In the genomic region with DNA sequence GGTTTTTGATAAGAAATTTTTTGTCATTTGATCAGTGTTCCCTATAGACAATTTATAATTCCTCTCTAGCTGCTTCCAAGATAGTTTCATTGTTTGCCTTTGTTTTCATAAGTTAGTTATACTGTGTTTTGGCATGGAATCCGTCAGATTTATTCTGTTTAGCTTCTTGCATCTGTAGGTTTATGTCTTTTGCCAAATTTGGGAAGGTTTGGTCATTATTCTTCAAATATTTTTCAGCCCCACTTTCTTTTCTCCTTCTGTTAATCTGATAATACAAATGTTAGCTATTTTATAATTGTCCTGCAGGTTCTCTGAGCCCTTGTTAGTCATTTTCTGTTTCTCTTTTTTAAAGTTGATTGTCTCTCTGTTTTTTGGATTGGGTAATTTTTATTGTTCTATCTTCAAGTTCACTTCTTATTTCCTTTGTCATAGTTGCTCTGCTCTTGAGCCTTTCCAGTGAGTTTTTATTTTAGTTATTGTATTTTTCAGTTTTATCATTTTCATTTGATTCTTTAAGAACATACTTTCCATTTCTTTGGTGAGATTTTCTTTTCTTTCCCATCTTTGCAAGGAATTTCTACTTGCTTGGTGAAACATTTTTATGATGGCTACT, we compare ENCODE assay signal across 19 cellular contexts. TPM values are rescaled to one million over a fixed set of nuclear protein-coding genes. Genes with fewer than 3 reads are reported as not detected.
DNase-seq lines count a peak whose midpoint lies in the region; ATAC-seq, FAIRE-seq and TF ChIP-seq lines count a peak whose summit lies in the region.
"Had no signal": no experiment of that assay in that cellular context is flagged by ENCODE, and none has a peak within 500 bp of the region (broad histone marks: within the 10 kb centered on the region; RNA-seq: fewer than 3 reads in every experiment).

No MANE protein-coding gene starts in this region.

- POLR2A ChIA-PET in K562 (lab: Yijun Ruan, JAX): interaction anchor here (0.6 to 0.7 kb wide), 3 partner anchors 25 to 95 kb away, joined by 3 to 4 read pairs (median 4); no protein-coding TSS in a partner anchor

- H3K27me3 Mint-ChIP-seq in stimulated activated naive CD8-positive, alpha-beta T cell treated with anti-CD3 and anti-CD28 coated beads, Interleukin-15, Interleukin-2, amounts not matched to agents 100 ng/mL and 50 ng/mL, for 24 hours: no peaks in the 10 kb centered on the region

- H3K27me3 ChIP-seq in K562 (ENCODE audit: control insufficient read depth in 2 of 2, insufficient read depth in 2 of 2, low read length in 2 of 2): no peaks in the 10 kb centered on the region; a peak in 1 of 5 replicates

- H3K4me3 ChIP-seq in SK-N-MC (no peak overlapping the region), K562 (no peak overlapping the region)
- H3K4me3 ChIP-seq: lung, thoracic aorta had no signal

- BruUV-seq in K562 (replicated peaks; lab: Mats Ljungman, UMichigan): no TSS peak

- H3K27ac ChIP-seq in SK-N-MC (peak overlapping the region; percentile 94), K562 (ENCODE audit: extremely low read depth, low read depth, low read length) (no peak overlapping the region)
- H3K27ac ChIP-seq: parathyroid adenoma, thoracic aorta had no signal

- no peaks in the 10 kb centered on the region for H3K9me1 ChIP-seq in K562 (ENCODE audit: control insufficient read depth, insufficient read depth, low read length)

- H3K9ac ChIP-seq in SK-N-MC (ENCODE audit: insufficient read length) (no peak overlapping the region), K562 (ENCODE audit: insufficient read depth in 1 of 2, low read depth in 2 of 2, low read length in 2 of 2) (no peak overlapping the region)
- H3K9ac ChIP-seq: parathyroid adenoma had no signal

- DNase-seq in stimulated activated naive CD8-positive, alpha-beta T cell treated with anti-CD3 and anti-CD28 coated beads, Interleukin-15, Interleukin-2, amounts not matched to agents 100 U/mL and 50 U/mL, for 24 hours: no peak
- no peak for DNase-seq in SK-N-MC (ENCODE audit: low read depth, low spot score)
- no peak for DNase-seq in K562 (ENCODE audit: extremely low read depth in 1 of 4, low spot score in 3 of 4)
- DNase-seq in stimulated activated CD4-positive, alpha-beta T cell treated with anti-CD3 and anti-CD28 coated beads, Interleukin-1b, Interleukin-23, amount 100 ng/mL, for 48 hours: no peak
- no peak for DNase-seq in T-helper 9 cell
- no peak for DNase-seq in DMS79 treated with DMSO at 0.1 percent for 48 hours (lab: John Stamatoyannopoulos, UW)
- DNase-seq: effector CD4-positive, alpha-beta T cell; H7; Karpas-422; NCI-H1417; NCI-H2171; NCI-H774; RPMI8226; stimulated activated CD4-positive, alpha-beta T cell treated with anti-CD3 and anti-CD28 coated beads, Interleukin-4, amount 100 ng/mL, for 1 hour had no signal

- no peak for TF ChIP-seq EP300 in K562 (IDR thresholded peaks at IDR 0.05; ENCODE audit: low read length)

- no peaks in the 10 kb centered on the region for H4K20me1 ChIP-seq in K562 (replicated peaks; ENCODE audit: control insufficient read depth, insufficient read depth, low read length)

- no peak overlapping the region for H3K4me2 ChIP-seq in K562 (ENCODE audit: insufficient read depth, low read length)

- ATAC-seq in stimulated activated naive CD8-positive, alpha-beta T cell treated with anti-CD3 and anti-CD28 coated beads, Interleukin-15, Interleukin-2, amounts not matched to agents 100 U/mL and 50 U/mL, for 24 hours: no peak
- no peak for ATAC-seq in K562
- ATAC-seq in GM18868 (IDR thresholded peaks at IDR 0.05; ENCODE audit: unreplicated experiment): no peak

- no peaks in the 10 kb centered on the region; the same call in 1 of the 2 replicates for H3K9me3 ChIP-seq in SK-N-MC (ENCODE audit: low read depth, low read length)
- no peaks in the 10 kb centered on the region; the same call in 1 of the 2 replicates for H3K9me3 ChIP-seq in K562 (replicated peaks; ENCODE audit: control insufficient read depth, insufficient read depth, low read depth, low read length)

- no peak for TF ChIP-seq POLR2A in K562 (conservative IDR thresholded peaks at IDR 0.05)

- in situ Hi-C loops in K562 (cut with MboI): no loop called here

- no peak for TF ChIP-seq CTCF in K562 (IDR thresholded peaks at IDR 0.05 in 2 of 3, conservative IDR thresholded peaks at IDR 0.05 in 1 of 3; ENCODE audit: insufficient read depth in 2 of 3, low read depth in 1 of 3, low read length in 3 of 3)

- H3K36me3 Mint-ChIP-seq in stimulated activated naive CD8-positive, alpha-beta T cell treated with anti-CD3 and anti-CD28 coated beads, Interleukin-15, Interleukin-2, amounts not matched to agents 100 ng/mL and 50 ng/mL, for 24 hours (ENCODE audit: low read depth): peaks cover 23% of the 10 kb centered on the region

- CTCF ChIA-PET in K562 (lab: Yijun Ruan, JAX; ENCODE audit: low intra/inter-chr PET ratio): no interaction called here

- no peak for TF ChIP-seq RAD21 in K562 (CRISPR knock-in tag; conservative IDR thresholded peaks at IDR 0.05 in 1 of 2, IDR thresholded peaks at IDR 0.05 in 1 of 2)

- intact Hi-C loops in K562 (cut with micrococcal nuclease): no loop called here

- peak overlapping the region; percentile 85 for H3K27ac Mint-ChIP-seq in stimulated activated naive CD8-positive, alpha-beta T cell treated with anti-CD3 and anti-CD28 coated beads, Interleukin-15, Interleukin-2, amounts not matched to agents 100 ng/mL and 50 ng/mL, for 24 hours

- H2AFZ ChIP-seq in K562 (ENCODE audit: low read depth, low read length): no peak overlapping the region
- H2AFZ ChIP-seq: parathyroid adenoma had no signal

- H3K4me1 Mint-ChIP-seq in stimulated activated naive CD8-positive, alpha-beta T cell treated with anti-CD3 and anti-CD28 coated beads, Interleukin-15, Interleukin-2, amounts not matched to agents 100 ng/mL and 50 ng/mL, for 24 hours (ENCODE audit: low read depth): peaks cover 89% of the 10 kb centered on the region

- no peak for FAIRE-seq in K562 (lab: Jason Lieb, UNC)

- H3K79me2 ChIP-seq in K562 (ENCODE audit: control insufficient read depth, insufficient read depth, low read length): no peaks in the 10 kb centered on the region
- H3K79me2 ChIP-seq: parathyroid adenoma had no signal

- peaks cover 7% of the 10 kb centered on the region for H3K9me3 Mint-ChIP-seq in stimulated activated naive CD8-positive, alpha-beta T cell treated with anti-CD3 and anti-CD28 coated beads, Interleukin-15, Interleukin-2, amounts not matched to agents 100 ng/mL and 50 ng/mL, for 24 hours

- peaks cover 0 to 5% of the 10 kb centered on the region in 2 experiments; a peak in 2 of 5 replicates for H3K4me1 ChIP-seq in K562 (replicated peaks in 1 of 2; ENCODE audit: control insufficient read depth in 2 of 2, insufficient read depth in 2 of 2, low read length in 2 of 2)
- H3K4me1 ChIP-seq: parathyroid adenoma had no signal

- peak overlapping the region; percentile 80 for H3K4me3 Mint-ChIP-seq in stimulated activated naive CD8-positive, alpha-beta T cell treated with anti-CD3 and anti-CD28 coated beads, Interleukin-15, Interleukin-2, amounts not matched to agents 100 ng/mL and 50 ng/mL, for 24 hours

- 11% methylated on average over 1 of the region's 1 CpG for WGBS in K562 (ENCODE audit: insufficient coverage, low coverage, missing lambda C conversion rate)

- H3K36me3 ChIP-seq in SK-N-MC (ENCODE audit: insufficient read depth, low read length) (no peaks in the 10 kb centered on the region), K562 (ENCODE audit: control insufficient read depth, insufficient read depth, low read length) (no peaks in the 10 kb centered on the region)
- H3K36me3 ChIP-seq: thoracic aorta had no signal

RNA-seq across cellular contexts. Expression of a gene that starts 5.9 kb away (rescaled TPM):
- 0.79 and 0.83 TPM in 2 replicates for total RNA-seq in K562 (2011; cell fraction: chromatin; rRNA removed; ENCODE audit: low replicate concordance)
- total RNA-seq in K562 (2011; cell fraction: nucleolus; rRNA removed): 0.39 and 0.83 TPM in 2 replicates
- total RNA-seq in K562 (2011; cell fraction: nucleoplasm; rRNA removed): 0.15 and 0.22 TPM in 2 replicates
- total RNA-seq in K562 (2014; rRNA removed) (0.04 and 0.05 TPM in 2 replicates), K562 (2014; rRNA removed; fragmentation: Illumina TruSeq; extraction: Trizol) (not detected in 2 replicates), K562 (2015; rRNA removed; fragmentation: Illumina TruSeq; extraction: Trizol) (0.19 and 0.25 TPM in 2 replicates), K562 (2021) (1.5 and 1.9 TPM in 2 replicates)
- polyA plus RNA-seq in K562 (2011; rRNA removed) (0.04 and 0.13 TPM in 2 replicates), K562 (2014; fragmentation: Illumina TruSeq; extraction: Trizol) (0.01 TPM in 2 replicates), K562 (2014; fragmentation: Nextera tagmentation; extraction: Ambion mirVana) (not detected), K562 (2014; rRNA removed) (0.03 TPM in 1 of 2 replicates, not detected in the other)
- polyA plus RNA-seq in K562 (2011; cell fraction: cytosol; rRNA removed): 0.15 and 0.27 TPM in 2 replicates
- polyA plus RNA-seq in K562 (2011; cell fraction: nucleus; rRNA removed): 0.17 and 0.73 TPM in 2 replicates
- 0.12 and 0.18 TPM in 2 replicates for polyA plus RNA-seq in K562 (2012)
- polyA minus RNA-seq in K562 (2011; rRNA and poly(A)+ RNA removed): 0.18 TPM in 1 of 2 replicates, not detected in the other
- 0.10 TPM in 1 of 2 replicates, not detected in the other for polyA minus RNA-seq in K562 (2011; cell fraction: cytosol; rRNA and poly(A)+ RNA removed)
- polyA minus RNA-seq in K562 (2011; cell fraction: nucleus; rRNA and poly(A)+ RNA removed): 0.33 and 0.67 TPM in 2 replicates

RNA-seq across cellular contexts. Expression of a gene that starts 30.6 kb away (rescaled TPM):
- total RNA-seq in K562 (2011; cell fraction: chromatin; rRNA removed; ENCODE audit: low replicate concordance): 46.0 and 82.3 TPM in 2 replicates
- 49.2 and 65.9 TPM in 2 replicates for total RNA-seq in K562 (2011; cell fraction: nucleolus; rRNA removed)
- 40.1 and 50.1 TPM in 2 replicates for total RNA-seq in K562 (2011; cell fraction: nucleoplasm; rRNA removed)
- total RNA-seq in K562 (2014; rRNA removed): 142 and 187 TPM in 2 replicates
- total RNA-seq in K562 (2014; rRNA removed; fragmentation: Illumina TruSeq; extraction: Trizol): 104 and 115 TPM in 2 replicates
- 139 and 143 TPM in 2 replicates for total RNA-seq in K562 (2015; rRNA removed; fragmentation: Illumina TruSeq; extraction: Trizol)
- 146 and 150 TPM in 2 replicates for total RNA-seq in K562 (2021)
- polyA plus RNA-seq in K562 (2011; rRNA removed): 45.9 and 69.6 TPM in 2 replicates
- polyA plus RNA-seq in K562 (2011; cell fraction: cytosol; rRNA removed): 53.9 and 128 TPM in 2 replicates
- 93.8 and 118 TPM in 2 replicates for polyA plus RNA-seq in K562 (2011; cell fraction: nucleus; rRNA removed)
- polyA plus RNA-seq in K562 (2012): 138 and 171 TPM in 2 replicates
- polyA plus RNA-seq in K562 (2014; fragmentation: Illumina TruSeq; extraction: Trizol): 171 and 192 TPM in 2 replicates
- 100 to 1,000 TPM; 380 to 475 TPM for polyA plus RNA-seq in K562 (2014; fragmentation: Nextera tagmentation; extraction: Ambion mirVana)
- 97.0 and 102 TPM in 2 replicates for polyA plus RNA-seq in K562 (2014; rRNA removed)
- 26.7 and 28.2 TPM in 2 replicates for polyA minus RNA-seq in K562 (2011; rRNA and poly(A)+ RNA removed)
- 57.7 and 66.1 TPM in 2 replicates for polyA minus RNA-seq in K562 (2011; cell fraction: cytosol; rRNA and poly(A)+ RNA removed)
- polyA minus RNA-seq in K562 (2011; cell fraction: nucleus; rRNA and poly(A)+ RNA removed): 21.8 and 31.1 TPM in 2 replicates

RNA-seq across cellular contexts. Expression of a gene that starts 56.5 kb away (rescaled TPM):
- 9.2 and 22.4 TPM in 2 replicates for total RNA-seq in K562 (2011; cell fraction: chromatin; rRNA removed; ENCODE audit: low replicate concordance)
- total RNA-seq in K562 (2011; cell fraction: nucleolus; rRNA removed): 2.3 and 9.7 TPM in 2 replicates
- total RNA-seq in K562 (2011; cell fraction: nucleoplasm; rRNA removed): 8.6 and 9.7 TPM in 2 replicates
- total RNA-seq in K562 (2014; rRNA removed): 1.1 and 2.2 TPM in 2 replicates
- 5.1 and 5.3 TPM in 2 replicates for total RNA-seq in K562 (2014; rRNA removed; fragmentation: Illumina TruSeq; extraction: Trizol)
- total RNA-seq in K562 (2015; rRNA removed; fragmentation: Illumina TruSeq; extraction: Trizol): 3.0 and 4.3 TPM in 2 replicates
- total RNA-seq in K562 (2021): 3.5 and 3.6 TPM in 2 replicates
- 2.7 and 3.0 TPM in 2 replicates for polyA plus RNA-seq in K562 (2011; rRNA removed)
- 0.74 and 0.91 TPM in 2 replicates for polyA plus RNA-seq in K562 (2011; cell fraction: cytosol; rRNA removed)
- 2.4 and 2.9 TPM in 2 replicates for polyA plus RNA-seq in K562 (2011; cell fraction: nucleus; rRNA removed)
- polyA plus RNA-seq in K562 (2012): 1.4 and 1.6 TPM in 2 replicates
- 1.4 and 2.2 TPM in 2 replicates for polyA plus RNA-seq in K562 (2014; fragmentation: Illumina TruSeq; extraction: Trizol)
- 1 to 10 TPM; 1.7 to 2.2 TPM for polyA plus RNA-seq in K562 (2014; fragmentation: Nextera tagmentation; extraction: Ambion mirVana)
- polyA plus RNA-seq in K562 (2014; rRNA removed): 0.73 and 2.4 TPM in 2 replicates
- polyA minus RNA-seq in K562 (2011; rRNA and poly(A)+ RNA removed): 8.3 and 15.2 TPM in 2 replicates
- polyA minus RNA-seq in K562 (2011; cell fraction: cytosol; rRNA and poly(A)+ RNA removed): 3.0 and 3.1 TPM in 2 replicates
- polyA minus RNA-seq in K562 (2011; cell fraction: nucleus; rRNA and poly(A)+ RNA removed): 5.8 and 11.4 TPM in 2 replicates
